Comparison of ENCODE assay signal across 9 cellular contexts in the genomic region with DNA sequence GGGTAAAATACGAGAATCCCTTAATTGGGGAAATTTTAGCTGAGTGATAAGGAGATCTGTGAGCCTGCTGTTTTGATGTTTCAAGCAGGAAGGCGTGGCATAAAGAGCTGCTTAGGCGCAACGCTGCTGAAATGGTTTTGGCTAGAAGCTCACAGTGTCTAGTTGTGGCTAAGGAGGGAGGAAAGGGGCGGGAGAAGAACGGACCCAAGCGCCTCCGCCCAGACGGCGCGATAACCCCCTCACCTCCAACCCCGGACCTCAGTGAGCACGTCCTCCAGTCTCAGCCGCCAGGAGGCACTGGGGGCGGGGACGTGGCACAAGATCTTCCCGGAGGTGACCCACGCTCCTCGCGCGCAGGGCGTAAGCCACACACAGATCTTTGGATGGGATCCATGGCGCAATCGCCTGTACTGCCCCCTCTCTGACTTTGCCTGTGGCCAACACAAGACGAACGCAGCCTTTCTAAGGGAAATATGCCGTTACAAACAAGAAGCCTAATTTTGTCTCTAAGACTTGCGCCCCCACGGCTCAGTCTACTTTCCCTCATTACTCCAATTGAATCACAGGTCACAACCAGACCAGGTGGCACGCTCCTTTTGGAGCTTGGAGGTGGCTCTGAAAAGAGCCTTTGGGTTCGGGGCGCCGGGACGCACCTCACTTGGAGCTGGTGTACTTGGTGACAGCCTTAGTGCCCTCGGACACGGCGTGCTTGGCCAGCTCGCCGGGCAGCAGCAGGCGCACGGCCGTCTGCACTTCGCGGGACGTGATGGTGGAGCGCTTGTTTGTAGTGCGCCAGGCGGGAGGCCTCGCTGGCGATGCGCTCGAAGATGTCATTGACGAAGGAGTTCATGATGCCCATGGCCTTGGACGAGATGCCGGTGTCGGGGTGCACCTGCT. TPM values are rescaled to one million over a fixed set of nuclear protein-coding genes. Genes with fewer than 3 reads are reported as not detected.
A peak's percentile ranks its signal among the peaks of the same experiment; 100 is the strongest.
DNase-seq lines count a peak whose midpoint lies in the region; ATAC-seq and TF ChIP-seq lines count a peak whose summit lies in the region.
"Had no signal": no experiment of that assay in that cellular context is flagged by ENCODE, and none has a peak within 500 bp of the region (broad histone marks: within the 10 kb centered on the region; RNA-seq: fewer than 3 reads in every experiment).

No MANE protein-coding gene starts in this region.

- H2BK5ac ChIP-seq in neuronal stem cell (ENCODE audit: low read length): no peak overlapping the region

- H3K9ac ChIP-seq in endodermal cell (ENCODE audit: extremely low read depth, low read length, poor library complexity, severe bottlenecking): no peak overlapping the region
- peak overlapping the region; percentile 70 for H3K9ac ChIP-seq in neuronal stem cell (ENCODE audit: low read depth, low read length, poor library complexity)

- H3K9me3 ChIP-seq in endodermal cell (ENCODE audit: control insufficient read depth, low read length): no peaks in the 10 kb centered on the region
- no peaks in the 10 kb centered on the region for H3K9me3 ChIP-seq in neuronal stem cell (replicated peaks in 1 of 2; ENCODE audit: control insufficient read depth in 2 of 2, insufficient read depth in 1 of 2, low read depth in 1 of 2, low read length in 2 of 2)

- peak overlapping the region; percentile 71 for H2AFZ ChIP-seq in neuronal stem cell (ENCODE audit: low read length)

- DNase-seq in EH (ENCODE audit: low read depth) (peak; percentile 17), KBM-7 (peak; percentile 90), endodermal cell (peak; percentile 87), neuronal stem cell (ENCODE audit: low spot score) (no peak), NCI-H2107 (lab: John Stamatoyannopoulos, UW) (no peak), Kasumi-1 (lab: John Stamatoyannopoulos, UW) (no peak)
- DNase-seq in activated CD4-positive, CD25-positive, alpha-beta regulatory T cell treated with anti-CD3 and anti-CD28 coated beads, Interleukin-2, amount 50 U/mL, for 72 hours: peak; percentile 70

- H3K4me3 ChIP-seq in endodermal cell (ENCODE audit: low read length) (peak overlapping the region; percentile 78), neuronal stem cell (ENCODE audit: low read length in 2 of 2) (peak overlapping the region; percentile 68 to 79)

- H3K36me3 Mint-ChIP-seq in endodermal cell (ENCODE audit: low read depth): no peaks in the 10 kb centered on the region

- ATAC-seq in GM21423 (IDR thresholded peaks at IDR 0.05; ENCODE audit: unreplicated experiment): peak; percentile 47

- peaks cover 4% of the 10 kb centered on the region for H3K4me1 Mint-ChIP-seq in endodermal cell

- H3K18ac ChIP-seq in neuronal stem cell (ENCODE audit: low read length): peak overlapping the region; percentile 67

- H3K27ac ChIP-seq in endodermal cell (ENCODE audit: low read depth, low read length) (no peak overlapping the region), neuronal stem cell (replicated peaks; ENCODE audit: low read length) (no peak overlapping the region)
- H3K27ac ChIP-seq: VCaP had no signal

- H2AK5ac ChIP-seq in neuronal stem cell (ENCODE audit: low read depth, low read length): no peak overlapping the region

- WGBS in endodermal cell (ENCODE audit: insufficient coverage in 1 of 2, insufficient read length in 1 of 2), 2 experiments: 17 to 27% methylated on average over 18 to 53 of the region's 56 CpGs
- WGBS in neuronal stem cell (ENCODE audit: extremely low coverage in 2 of 2, insufficient read length in 2 of 2, insufficient replicate concordance in 1 of 2), 2 donors: no CpG with 5 or more reads among the region's 56 CpGs

- TF ChIP-seq CTCF in endodermal cell (conservative IDR thresholded peaks at IDR 0.05): peak; percentile 58

- H3K79me1 ChIP-seq in neuronal stem cell (ENCODE audit: low read depth, low read length): no peaks in the 10 kb centered on the region

- H3K4ac ChIP-seq in neuronal stem cell (ENCODE audit: low read length): no peak overlapping the region

- in situ Hi-C loops in KBM-7 (cut with MboI; ENCODE audit: low pct_unique_long_range_greater_than_20kb, low sequenced_read_pairs): no loop called here

- no peaks in the 10 kb centered on the region for H3K9me3 Mint-ChIP-seq in endodermal cell

- H3K27me3 ChIP-seq in endodermal cell (ENCODE audit: control insufficient read depth, insufficient read depth, low read length, poor library complexity, severe bottlenecking) (peaks cover 64% of the 10 kb centered on the region), neuronal stem cell (ENCODE audit: control insufficient read depth in 3 of 3, insufficient read depth in 3 of 3, low read depth in 1 of 3, low read length in 3 of 3) (peaks cover 0 to 60% (median 0%) of the 10 kb centered on the region in 3 experiments)

- H2BK12ac ChIP-seq in neuronal stem cell (ENCODE audit: low read length): no peak overlapping the region

- H3K36me3 ChIP-seq in endodermal cell (ENCODE audit: control insufficient read depth, insufficient read depth, low read length) (no peaks in the 10 kb centered on the region), neuronal stem cell (replicated peaks in 1 of 2; ENCODE audit: control insufficient read depth in 2 of 2, insufficient read depth in 2 of 2, low read length in 2 of 2) (no peaks in the 10 kb centered on the region)

- H3K4me1 ChIP-seq in endodermal cell (ENCODE audit: control insufficient read depth, insufficient read depth, low read length) (no peaks in the 10 kb centered on the region), neuronal stem cell (ENCODE audit: control insufficient read depth in 2 of 2, insufficient read depth in 1 of 2, low read depth in 1 of 2, low read length in 2 of 2) (peaks cover 7 to 18% of the 10 kb centered on the region in 2 donors)

- peak overlapping the region; percentile 50 for H3K4me3 Mint-ChIP-seq in endodermal cell

- no peak overlapping the region for H3K27ac Mint-ChIP-seq in endodermal cell

- H4K91ac ChIP-seq in neuronal stem cell (ENCODE audit: low read depth, low read length, poor library complexity): no peak overlapping the region

- H3K4me2 ChIP-seq in neuronal stem cell (ENCODE audit: insufficient read depth, low read length, poor library complexity, severe bottlenecking): peak overlapping the region; percentile 69

- peak overlapping the region; percentile 15 for H3K23ac ChIP-seq in neuronal stem cell (ENCODE audit: low read depth, low read length, poor library complexity)

- peaks cover 95% of the 10 kb centered on the region for H3K27me3 Mint-ChIP-seq in endodermal cell (ENCODE audit: insufficient read depth)

- no peak overlapping the region for H2BK120ac ChIP-seq in neuronal stem cell (ENCODE audit: low read depth, low read length)

- H3K14ac ChIP-seq in neuronal stem cell (ENCODE audit: low read length): no peak overlapping the region

- H4K8ac ChIP-seq in neuronal stem cell (ENCODE audit: low read depth, low read length): no peak overlapping the region

- H2BK15ac ChIP-seq in neuronal stem cell (ENCODE audit: low read length): peak overlapping the region; percentile 14

RNA-seq across cellular contexts. Expression of gene RNF187, which starts 23.4 kb away (rescaled TPM):
- total RNA-seq in endodermal cell: 100 to 1,000 TPM; 103 to 112 TPM
- polyA plus RNA-seq in endodermal cell (2013, experiment 1 of 2): 55.2 TPM
- 42.1 TPM for polyA plus RNA-seq in endodermal cell (2013, experiment 2 of 2)
- 35.9 TPM for polyA plus RNA-seq in neuronal stem cell (2013, experiment 1 of 2)
- 35.7 TPM for polyA plus RNA-seq in neuronal stem cell (2013, experiment 2 of 2)

RNA-seq across cellular contexts. Expression of gene TRIM17, which starts 47.1 kb away (rescaled TPM):
- 10 to 100 TPM in 1 of 2 donors, 1 to 10 TPM in 1; 8.4 to 19.6 TPM for total RNA-seq in endodermal cell
- polyA plus RNA-seq in endodermal cell (2013, experiment 1 of 2): 4.8 TPM
- polyA plus RNA-seq in endodermal cell (2013, experiment 2 of 2): 3.4 TPM
- 4.1 TPM for polyA plus RNA-seq in neuronal stem cell (2013, experiment 1 of 2)
- 3.7 TPM for polyA plus RNA-seq in neuronal stem cell (2013, experiment 2 of 2)

RNA-seq across cellular contexts. Expression of gene TRIM11, which starts 57.2 kb away (rescaled TPM):
- 10 to 100 TPM; 33.8 to 38.9 TPM for total RNA-seq in endodermal cell
- polyA plus RNA-seq in endodermal cell (2013, experiment 1 of 2): 18.2 TPM
- polyA plus RNA-seq in endodermal cell (2013, experiment 2 of 2): 19.0 TPM
- polyA plus RNA-seq in neuronal stem cell (2013, experiment 1 of 2): 13.5 TPM
- polyA plus RNA-seq in neuronal stem cell (2013, experiment 2 of 2): 13.3 TPM

Comparison
In these comparisons a context has a peak if more than half of its experiments do, and no peak if none do; other contexts are left out.
1. DNase-seq: peak in EH (single experiment), KBM-7 (single experiment), activated CD4-positive, CD25-positive, alpha-beta regulatory T cell treated with anti-CD3 and anti-CD28 coated beads, Interleukin-2, amount 50 U/mL, for 72 hours (single experiment) and endodermal cell (single experiment); none in neuronal stem cell (single experiment), NCI-H2107 (single experiment) and Kasumi-1 (0 of 2).